In genomic region chr5:29960323-29960722, GRCh38 we compare ENCODE assay signal across 1 cellular context.
TF ChIP-seq lines count a peak whose summit lies in the region.

No MANE protein-coding gene starts in this region.

TF ChIP-seq in K562, 482 proteins besides CTCF, POLR2A, EP300 and RAD21 (continued from another document):
- TF ChIP-seq ARID4B (CRISPR knock-in tag; IDR thresholded peaks at IDR 0.05) (no peak), NR2C1 (IDR thresholded peaks at IDR 0.05) (no peak), NR2C1 (tag; IDR thresholded peaks at IDR 0.05) (no peak), E4F1 (CRISPR knock-in tag; IDR thresholded peaks at IDR 0.05; ENCODE audit: borderline replicate concordance) (no peak), ZNF121 (CRISPR knock-in tag; conservative IDR thresholded peaks at IDR 0.05) (no peak), BCOR (IDR thresholded peaks at IDR 0.05) (no peak), CEBPG (CRISPR knock-in tag; IDR thresholded peaks at IDR 0.05) (no peak), CEBPG (tag; conservative IDR thresholded peaks at IDR 0.05 in 1 of 2, IDR thresholded peaks at IDR 0.05 in 1 of 2) (no peak), SFPQ (IDR thresholded peaks at IDR 0.05; ENCODE audit: low read depth, low read length) (no peak), SIN3B (IDR thresholded peaks at IDR 0.05; ENCODE audit: low read depth) (no peak), ZNF695 (CRISPR knock-in tag; IDR thresholded peaks at IDR 0.05) (no peak), TCF7L2 (IDR thresholded peaks at IDR 0.05; ENCODE audit: low read depth, low read length) (no peak)
